In the genomic region with DNA sequence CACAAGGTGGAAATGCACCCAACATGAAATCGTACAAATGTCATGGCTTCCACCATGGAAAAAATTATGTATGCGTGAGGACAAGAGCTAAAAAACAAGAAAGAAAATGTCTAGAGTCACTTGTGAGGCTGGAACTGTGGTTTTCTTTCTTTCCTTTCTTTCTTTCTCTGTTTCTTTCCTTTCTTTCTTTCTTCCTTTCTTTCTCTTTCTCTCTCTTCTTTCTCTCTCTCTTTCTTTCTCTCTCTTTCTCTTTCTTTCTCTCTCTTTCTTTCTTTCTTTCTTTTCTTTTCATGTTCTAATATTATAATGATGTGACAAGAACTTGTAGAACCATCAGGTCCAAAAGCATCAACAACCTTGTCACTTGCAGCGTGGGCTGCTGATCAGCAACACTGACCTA, we compare ENCODE assay signal across 10 cellular contexts. TPM values are rescaled to one million over a fixed set of nuclear protein-coding genes. Genes with fewer than 3 reads are reported as not detected.
DNase-seq lines count a peak whose midpoint lies in the region; ATAC-seq, FAIRE-seq and TF ChIP-seq lines count a peak whose summit lies in the region.
"Had no signal": no experiment of that assay in that cellular context is flagged by ENCODE, and none has a peak within 500 bp of the region (broad histone marks: within the 10 kb centered on the region; RNA-seq: fewer than 3 reads in every experiment).

No MANE protein-coding gene starts in this region.

- peaks cover under 1% of the 10 kb centered on the region for H3K9me3 Mint-ChIP-seq in neural progenitor cell

- no peak overlapping the region for H3K4me3 Mint-ChIP-seq in neural progenitor cell

- in situ Hi-C loops in GM12878 (cut with MboI): no loop called here

- SMC1A ChIA-PET in GM12878 (lab: Charles Lee; ENCODE audit: uncharacterized antibody, unreplicated experiment): no interaction called here

- no peak for FAIRE-seq in GM12878 (lab: Jason Lieb, UNC)

- intact Hi-C loops in GM12878 (cut with micrococcal nuclease; ENCODE audit: unreplicated experiment): no loop called here
- intact Hi-C loops in body of pancreas (cut with DNase I): no loop called here

- no peaks in the 10 kb centered on the region for H3K9me3 ChIP-seq in DOHH2 (ENCODE audit: control insufficient read depth, insufficient read depth, low read length)
- H3K9me3 ChIP-seq in GM12878 (replicated peaks; ENCODE audit: control insufficient read depth, insufficient read depth, low read length): no peaks in the 10 kb centered on the region; the same call in 2 of the 3 replicates
- H3K9me3 ChIP-seq in neural progenitor cell (ENCODE audit: low read depth): no peaks in the 10 kb centered on the region
- H3K9me3 ChIP-seq in body of pancreas: no peaks in the 10 kb centered on the region
- H3K9me3 ChIP-seq: tibial nerve had no signal

- H3K4me2 ChIP-seq in DOHH2 (ENCODE audit: low read length) (0 out of 2 replicates have a peak overlapping the region, but pooled peaks have one; percentile 50), GM12878 (ENCODE audit: control insufficient read depth, insufficient read depth) (peak overlapping the region; percentile 21; the same call in 1 of the 2 replicates), neural progenitor cell (peak overlapping the region; percentile 61)

- RAD21 ChIA-PET in GM12878 (lab: Charles Lee; ENCODE audit: unreplicated experiment): no interaction called here

- POLR2A ChIA-PET in GM12878 (lab: Charles Lee): interaction anchor here (0.6 kb wide), 1 partner anchor 21 kb away, joined by 3 read pairs; no protein-coding TSS in a partner anchor

- BruUV-seq in GM12878 (replicated peaks; lab: Mats Ljungman, UMichigan): no TSS peak

- peaks cover 18% of the 10 kb centered on the region for H3K27me3 Mint-ChIP-seq in neural progenitor cell (ENCODE audit: insufficient read depth, low read depth)

- no peaks in the 10 kb centered on the region for H3K79me2 ChIP-seq in DOHH2 (ENCODE audit: control insufficient read depth, low read length)
- H3K79me2 ChIP-seq in GM12878 (ENCODE audit: control insufficient read depth, insufficient read depth, low read length): no peaks in the 10 kb centered on the region
- H3K79me2 ChIP-seq in neural progenitor cell (ENCODE audit: low read depth): no peaks in the 10 kb centered on the region

- no peak for TF ChIP-seq EP300 in GM12878 (IDR thresholded peaks at IDR 0.05; ENCODE audit: borderline replicate concordance in 1 of 2, control insufficient read depth in 1 of 2, low read depth in 2 of 2, low read length in 2 of 2)

- WGBS in GM12878 (ENCODE audit: insufficient coverage, insufficient replicate concordance, low lambda C conversion rate, missing lambda C conversion rate): 65% methylated on average over 3 of the region's 3 CpGs
- 79 to 85% methylated on average over 3 of the region's 3 CpGs for WGBS in body of pancreas, 2 donors

- DNase-seq in NB4 (ENCODE audit: low read depth) (no peak), GM12878 (ENCODE audit: low read depth, low spot score) (no peak), neural progenitor cell (ENCODE audit: low spot score) (no peak), NCI-H345 (lab: John Stamatoyannopoulos, UW) (no peak), body of pancreas (no peak), NCI-H226 (no peak)
- DNase-seq: NCI-H1930 had no signal

- no peak overlapping the region for H3K9ac ChIP-seq in GM12878 (ENCODE audit: control insufficient read depth, insufficient read depth, low read length)
- no peak overlapping the region for H3K9ac ChIP-seq in neural progenitor cell

- TF ChIP-seq CTCF in DOHH2 (IDR thresholded peaks at IDR 0.05; ENCODE audit: low read depth, low read length, poor library complexity, severe bottlenecking): no peak
- no peak for TF ChIP-seq CTCF in NB4 (IDR thresholded peaks at IDR 0.05; ENCODE audit: low read depth, low read length)
- no peak for TF ChIP-seq CTCF in GM12878 (IDR thresholded peaks at IDR 0.05 in 2 of 3, conservative IDR thresholded peaks at IDR 0.05 in 1 of 3; ENCODE audit: control insufficient read depth in 2 of 3, extremely low read depth in 1 of 3, insufficient read depth in 1 of 3, low read depth in 3 of 3, low read length in 3 of 3)
- TF ChIP-seq CTCF in neural progenitor cell (IDR thresholded peaks at IDR 0.05): no peak
- TF ChIP-seq CTCF in body of pancreas (IDR thresholded peaks at IDR 0.05): no peak

- H3K27me3 ChIP-seq in DOHH2 (ENCODE audit: control insufficient read depth, low read length) (peaks cover 7% of the 10 kb centered on the region), GM12878 (replicated peaks in 1 of 2; ENCODE audit: control insufficient read depth in 2 of 2, insufficient read depth in 2 of 2, low read length in 1 of 2) (no peaks in the 10 kb centered on the region), neural progenitor cell (peaks cover 47% of the 10 kb centered on the region), body of pancreas (no peaks in the 10 kb centered on the region)

- H3K36me3 ChIP-seq in DOHH2 (ENCODE audit: control insufficient read depth, low read length) (no peaks in the 10 kb centered on the region), GM12878 (ENCODE audit: control insufficient read depth in 2 of 2, insufficient read depth in 2 of 2, low read length in 1 of 2) (no peaks in the 10 kb centered on the region), neural progenitor cell (no peaks in the 10 kb centered on the region), body of pancreas (replicated peaks in 1 of 2; ENCODE audit: insufficient read depth in 1 of 2, low read depth in 2 of 2) (no peaks in the 10 kb centered on the region)
- H3K36me3 ChIP-seq: tibial nerve had no signal

- no peaks in the 10 kb centered on the region for H3K9me2 ChIP-seq in DOHH2 (replicated peaks; ENCODE audit: control insufficient read depth, low read length)

- H3F3A ChIP-seq in DOHH2 (ENCODE audit: control insufficient read depth, insufficient read depth) (peaks cover 3% of the 10 kb centered on the region; the same call in 1 of the 2 replicates), neural progenitor cell (ENCODE audit: low read depth) (peaks cover 5% of the 10 kb centered on the region)

- no peaks in the 10 kb centered on the region for H3K36me3 Mint-ChIP-seq in neural progenitor cell

- H3K4me1 Mint-ChIP-seq in neural progenitor cell: peaks cover 15% of the 10 kb centered on the region

- no peak for TF ChIP-seq RAD21 in GM12878 (IDR thresholded peaks at IDR 0.05; ENCODE audit: insufficient read depth, low read depth, low read length)

- CTCF ChIA-PET in GM12878 (lab: Yijun Ruan, JAX): interaction anchor here (0.6 kb wide), 1 partner anchor 316 kb away, joined by 4 read pairs; no protein-coding TSS in a partner anchor

- H3K27ac ChIP-seq in DOHH2 (ENCODE audit: low read depth, low read length) (no peak overlapping the region), GM12878 (ENCODE audit: control insufficient read depth, insufficient read depth) (no peak overlapping the region), neural progenitor cell (no peak overlapping the region), body of pancreas (no peak overlapping the region)
- H3K27ac ChIP-seq: tibial nerve had no signal

- peaks cover 16% of the 10 kb centered on the region for H3K4me1 ChIP-seq in DOHH2 (ENCODE audit: control insufficient read depth, low read length)
- H3K4me1 ChIP-seq in GM12878 (ENCODE audit: control insufficient read depth, insufficient read depth, low read length): peaks cover 6% of the 10 kb centered on the region; the same call in 1 of the 2 replicates
- peaks cover 4% of the 10 kb centered on the region for H3K4me1 ChIP-seq in neural progenitor cell
- H3K4me1 ChIP-seq in body of pancreas: peaks cover 11% of the 10 kb centered on the region

- H2AFZ ChIP-seq in GM12878 (ENCODE audit: control insufficient read depth, low read depth, low read length) (no peak overlapping the region), neural progenitor cell (replicated peaks) (peak overlapping the region; percentile 32)

- ATAC-seq in GM12878 (no peak), body of pancreas (no peak)

- H4K20me1 ChIP-seq in DOHH2 (ENCODE audit: control insufficient read depth, insufficient read depth, low read depth, low read length) (no peaks in the 10 kb centered on the region), GM12878 (ENCODE audit: control insufficient read depth, insufficient read depth) (no peaks in the 10 kb centered on the region), neural progenitor cell (ENCODE audit: low read depth) (no peaks in the 10 kb centered on the region)

- no peak overlapping the region for H3K27ac Mint-ChIP-seq in neural progenitor cell

- H3K4me3 ChIP-seq in DOHH2 (ENCODE audit: low read length): no peak overlapping the region
- H3K4me3 ChIP-seq in NB4 (ENCODE audit: low read depth, low read length): peak overlapping the region; percentile 78
- 0 out of 2 replicates have a peak overlapping the region, but pooled peaks have one; percentile 49 for H3K4me3 ChIP-seq in GM12878
- H3K4me3 ChIP-seq in neural progenitor cell: no peak overlapping the region
- H3K4me3 ChIP-seq in body of pancreas: no peak overlapping the region

- TF ChIP-seq POLR2A in NB4 (IDR thresholded peaks at IDR 0.05; ENCODE audit: extremely low read depth, insufficient read length) (no peak), GM12878 (IDR thresholded peaks at IDR 0.05; ENCODE audit: low read depth, low read length) (no peak), body of pancreas (IDR thresholded peaks at IDR 0.05) (no peak)

RNA-seq across cellular contexts. Expression of a gene that starts 28.4 kb away (rescaled TPM):
- total RNA-seq in GM12878 (2013; cell fraction: nucleolus; rRNA removed): not detected in 2 replicates
- not detected in 2 replicates for total RNA-seq in GM12878 (2014; rRNA removed)
- not detected in 2 replicates for total RNA-seq in GM12878 (2014; rRNA removed; fragmentation: Illumina TruSeq; extraction: Trizol)
- not detected in 2 replicates for total RNA-seq in GM12878 (2021)
- polyA plus RNA-seq in GM12878 (2011; ENCODE audit: low read depth): not detected
- polyA plus RNA-seq in GM12878 (2011; rRNA removed): 0.03 and 0.07 TPM in 2 replicates
- polyA plus RNA-seq in GM12878 (2011; cell fraction: cytosol; rRNA removed): not detected in 2 replicates
- 0.04 and 0.07 TPM in 2 replicates for polyA plus RNA-seq in GM12878 (2011; cell fraction: nucleus; rRNA removed)
- polyA plus RNA-seq in GM12878 (2012): 0.03 TPM in 1 of 2 replicates, not detected in the other
- not detected in 2 replicates for polyA plus RNA-seq in GM12878 (2014; fragmentation: Illumina TruSeq; extraction: Trizol)
- polyA plus RNA-seq in GM12878 (2014; fragmentation: Nextera tagmentation; extraction: Ambion mirVana): not detected
- polyA plus RNA-seq in GM12878 (2014; rRNA removed): not detected in 2 replicates
- polyA plus RNA-seq in GM12878 (2016; fragmentation: Nextera tagmentation; extraction: Ambion mirVana): not detected
- not detected in 2 replicates for polyA minus RNA-seq in GM12878 (2011; rRNA and poly(A)+ RNA removed)
- not detected in 2 replicates for polyA minus RNA-seq in GM12878 (2011; cell fraction: cytosol; rRNA and poly(A)+ RNA removed)
- not detected in 2 replicates for polyA minus RNA-seq in GM12878 (2011; cell fraction: nucleus; rRNA and poly(A)+ RNA removed)
- 1.9 and 2.0 TPM in 2 replicates for total RNA-seq in neural progenitor cell (ENCODE audit: low replicate concordance)
- not detected for total RNA-seq in body of pancreas
- total RNA-seq: G401 had no signal

RNA-seq across cellular contexts. Expression of a gene that starts 52.9 kb away (rescaled TPM):
- 133 and 137 TPM in 2 replicates for total RNA-seq in GM12878 (2013; cell fraction: nucleolus; rRNA removed)
- total RNA-seq in GM12878 (2014; rRNA removed) (68.8 and 72.2 TPM in 2 replicates), GM12878 (2014; rRNA removed; fragmentation: Illumina TruSeq; extraction: Trizol) (60.2 and 63.7 TPM in 2 replicates), GM12878 (2021) (53.6 and 55.6 TPM in 2 replicates), neural progenitor cell (ENCODE audit: low replicate concordance) (69.0 and 94.5 TPM in 2 replicates), body of pancreas (10 to 100 TPM; 56.3 to 69.2 TPM)
- 27.2 TPM for polyA plus RNA-seq in GM12878 (2011; ENCODE audit: low read depth)
- polyA plus RNA-seq in GM12878 (2011; rRNA removed) (66.3 and 74.7 TPM in 2 replicates), GM12878 (2014; fragmentation: Illumina TruSeq; extraction: Trizol) (47.5 and 52.6 TPM in 2 replicates), GM12878 (2014; fragmentation: Nextera tagmentation; extraction: Ambion mirVana) (10 to 100 TPM; 18.5 to 27.9 TPM), GM12878 (2014; rRNA removed) (51.4 and 56.9 TPM in 2 replicates), GM12878 (2016; fragmentation: Nextera tagmentation; extraction: Ambion mirVana) (10 to 100 TPM; 59.1 to 63.8 TPM)
- 58.3 and 67.5 TPM in 2 replicates for polyA plus RNA-seq in GM12878 (2011; cell fraction: cytosol; rRNA removed)
- 82.3 and 106 TPM in 2 replicates for polyA plus RNA-seq in GM12878 (2011; cell fraction: nucleus; rRNA removed)
- polyA plus RNA-seq in GM12878 (2012): 24.9 and 32.2 TPM in 2 replicates
- 81.9 and 93.1 TPM in 2 replicates for polyA minus RNA-seq in GM12878 (2011; rRNA and poly(A)+ RNA removed)
- polyA minus RNA-seq in GM12878 (2011; cell fraction: cytosol; rRNA and poly(A)+ RNA removed): 19.5 and 34.5 TPM in 2 replicates
- polyA minus RNA-seq in GM12878 (2011; cell fraction: nucleus; rRNA and poly(A)+ RNA removed): 40.5 and 72.7 TPM in 2 replicates

Comparison
In these comparisons a context has a peak if more than half of its experiments do, and no peak if none do; other contexts are left out.
1. H3K4me3 ChIP-seq: peak in NB4 (single experiment) and GM12878 (single experiment); none in DOHH2 (single experiment), neural progenitor cell (single experiment) and body of pancreas (0 of 2).
2. Peak in every context shown above with its lines, with median percentiles within 50 percentile points of each other: H3K4me2 ChIP-seq.